1 cellular context compared by ENCODE assay signal in the genomic region with DNA sequence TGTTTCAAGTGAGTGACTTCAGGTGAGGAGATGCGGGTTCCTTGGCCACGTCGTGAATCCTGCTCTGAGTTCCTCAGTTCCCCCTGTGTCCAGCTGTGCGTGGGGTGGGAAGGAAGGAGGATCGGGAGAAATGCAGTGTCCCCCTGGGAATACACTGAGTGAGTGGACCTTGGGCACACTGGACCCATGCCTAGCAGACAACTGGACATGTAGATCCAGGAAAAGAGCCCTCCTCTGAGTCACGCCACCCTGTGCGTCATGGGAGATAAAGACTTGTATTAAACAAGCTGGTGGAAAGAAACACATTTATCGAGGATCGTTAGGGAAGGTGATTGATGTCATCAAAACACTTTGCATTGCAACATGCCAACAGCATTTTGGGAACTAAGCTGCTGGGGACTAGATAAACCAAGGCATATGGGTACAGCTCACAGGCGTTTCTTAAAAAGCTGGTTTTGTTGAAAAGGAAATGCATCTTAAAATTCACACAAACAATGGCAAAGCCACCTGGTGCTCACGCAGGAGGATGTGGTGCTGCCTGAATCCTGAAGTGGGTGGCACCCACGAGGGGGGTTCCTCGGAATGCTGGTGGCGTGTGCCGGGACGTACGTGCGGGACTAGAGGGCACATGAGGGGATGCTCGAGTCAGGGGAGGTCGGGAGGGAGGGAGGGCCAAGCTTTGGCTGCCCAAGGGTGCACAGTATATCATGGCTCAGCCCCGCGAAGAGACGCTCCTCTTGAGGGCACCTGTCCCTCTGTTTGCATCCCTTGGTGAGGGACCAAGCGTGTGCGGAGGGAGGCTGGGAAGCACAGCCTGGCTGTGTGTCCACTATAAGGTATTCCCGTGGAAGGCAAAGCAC.
TF ChIP-seq lines count a peak whose summit lies in the region.

No MANE protein-coding gene starts in this region.

TF ChIP-seq in K562, 482 proteins besides CTCF, POLR2A, EP300 and RAD21:
- TF ChIP-seq KAT8 (IDR thresholded peaks at IDR 0.05; ENCODE audit: low read depth) (no peak), FOSL1 (tag; conservative IDR thresholded peaks at IDR 0.05) (peak; percentile 49; the same call in 1 of the 2 replicates)
